In the genomic region with DNA sequence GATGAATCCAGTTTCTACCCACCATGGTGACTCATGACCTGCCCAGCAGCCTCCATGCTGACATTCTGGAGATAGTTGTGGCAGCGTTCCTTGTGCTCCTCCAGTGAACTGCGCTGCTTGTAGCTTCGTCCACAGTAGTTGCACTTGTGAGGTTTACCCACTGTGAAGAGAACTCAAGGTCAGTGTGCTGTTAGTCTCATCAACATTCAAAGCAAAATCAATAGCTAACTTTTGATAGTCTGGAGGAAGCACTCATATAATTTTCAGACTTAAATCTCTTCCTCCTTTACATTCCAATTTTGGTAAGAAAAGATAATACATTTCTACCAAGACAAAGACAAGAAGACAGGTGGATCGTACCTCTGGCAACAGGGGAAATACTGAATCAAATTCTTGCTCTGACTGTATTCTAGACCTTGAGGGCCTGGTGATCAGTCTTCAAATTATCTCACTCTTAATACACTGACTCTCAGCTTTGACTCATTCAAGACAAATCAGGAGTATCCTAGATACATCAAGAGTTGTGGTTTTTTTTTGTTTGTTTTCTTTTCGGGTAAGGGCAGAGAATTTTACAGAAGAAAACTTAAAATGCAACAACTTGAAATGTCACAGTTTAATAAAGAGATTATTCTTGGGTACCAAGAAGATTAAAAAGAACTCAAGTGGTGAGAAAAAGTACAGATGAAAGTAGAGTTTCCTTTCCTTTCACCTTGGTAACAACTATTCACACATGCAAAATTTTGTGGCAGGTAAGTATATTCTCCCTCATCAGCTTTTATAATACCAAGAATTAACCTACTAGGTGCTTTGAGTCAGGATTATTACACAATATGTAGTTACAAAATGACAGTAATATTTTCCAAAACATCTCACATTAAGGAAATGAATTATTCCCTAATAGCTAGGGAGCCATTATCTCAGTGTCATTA, we compare ENCODE assay signal across 1 cellular context.
TF ChIP-seq lines count a peak whose summit lies in the region.

No MANE protein-coding gene starts in this region.

TF ChIP-seq in SK-N-SH treated with all-trans-retinoic acid at 6 μM for 48 hours, 23 proteins besides CTCF, POLR2A, EP300 and RAD21 (continued from another document):
- no peak for TF ChIP-seq PATZ1 (CRISPR knock-in tag; IDR thresholded peaks at IDR 0.05; ENCODE audit: borderline replicate concordance)
- TF ChIP-seq OSR1 (CRISPR knock-in tag; IDR thresholded peaks at IDR 0.05), result no peak
- TF ChIP-seq ARNTL (CRISPR knock-in tag; IDR thresholded peaks at IDR 0.05; ENCODE audit: borderline replicate concordance, low read depth), result no peak
- no peak for TF ChIP-seq ZFP3 (CRISPR knock-in tag; IDR thresholded peaks at IDR 0.05)
- TF ChIP-seq RARB (CRISPR knock-in tag; IDR thresholded peaks at IDR 0.05), result no peak
